Comparison of ENCODE assay signal across 14 cellular contexts in the genomic region with DNA sequence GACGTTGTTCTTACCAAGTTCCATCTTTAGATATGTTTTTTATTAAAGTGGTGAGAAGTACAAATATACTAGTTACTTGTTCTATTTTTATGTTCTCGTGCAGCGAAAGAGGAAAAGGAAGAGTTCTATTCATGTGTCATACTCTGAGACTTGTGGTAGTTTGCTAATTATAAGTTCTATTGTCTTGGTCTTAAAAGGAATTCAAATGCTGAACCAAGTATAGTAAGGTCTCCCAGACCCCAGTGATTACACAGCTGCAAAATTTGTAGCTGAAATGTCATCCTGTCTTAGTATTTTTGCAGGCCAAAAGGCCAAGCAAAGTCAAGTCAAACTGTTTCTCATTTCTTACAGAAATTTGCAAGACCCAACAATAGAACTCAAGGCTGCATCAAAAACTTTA.
"Had no signal": no experiment of that assay in that cellular context is flagged by ENCODE, and none has a peak within 500 bp of the region (broad histone marks: within the 10 kb centered on the region; RNA-seq: fewer than 3 reads in every experiment).

No MANE protein-coding gene starts in this region.

- H3K4me1 ChIP-seq: lower lobe of right lung, neural progenitor cell, parathyroid adenoma, right lobe of liver, tibial nerve, upper lobe of left lung had no signal

- H3K79me2 ChIP-seq: parathyroid adenoma had no signal

- DNase-seq: dorsolateral prefrontal cortex; effector CD4-positive, alpha-beta T cell; head of caudate nucleus; left ventricle myocardium superior; lower lobe of right lung; right lobe of liver; stimulated activated CD4-positive, alpha-beta T cell treated with anti-CD3 and anti-CD28 coated beads, Interleukin-2, amount 100 ng/mL, for 24 hours; stimulated activated CD4-positive, alpha-beta T cell treated with anti-CD3 and anti-CD28 coated beads, Interleukin-4, amount 100 ng/mL, for 24 hours; upper lobe of left lung had no signal

- H3K36me3 ChIP-seq: lower lobe of right lung, neural progenitor cell, right lobe of liver, thoracic aorta, tibial nerve, upper lobe of left lung had no signal

- ATAC-seq: left ventricle myocardium superior; lower lobe of right lung; right lobe of liver; stimulated activated effector memory CD8-positive, alpha-beta T cell treated with anti-CD3 and anti-CD28 coated beads, Interleukin-12 subunit alpha, Interleukin-12 subunit beta, amount 100 ng/mL, for 72 hours had no signal

- H3K9me3 ChIP-seq: lower lobe of right lung, right lobe of liver, thoracic aorta, tibial nerve, upper lobe of left lung had no signal

- H3K4me2 ChIP-seq: neural progenitor cell had no signal

- H2AFZ ChIP-seq: neural progenitor cell, parathyroid adenoma had no signal

- H3K27ac ChIP-seq: dorsolateral prefrontal cortex, lower lobe of right lung, neural progenitor cell, parathyroid adenoma, right lobe of liver, thoracic aorta, tibial nerve, upper lobe of left lung had no signal

- H3K4me3 ChIP-seq: dorsolateral prefrontal cortex, lower lobe of right lung, neural progenitor cell, right lobe of liver, thoracic aorta, tibial nerve, upper lobe of left lung had no signal

- H3K9ac ChIP-seq: neural progenitor cell, parathyroid adenoma had no signal

- H3K27me3 ChIP-seq: dorsolateral prefrontal cortex, neural progenitor cell, right lobe of liver, tibial nerve, upper lobe of left lung had no signal
